Comparison of ENCODE assay signal across 1 cellular context in the genomic region with DNA sequence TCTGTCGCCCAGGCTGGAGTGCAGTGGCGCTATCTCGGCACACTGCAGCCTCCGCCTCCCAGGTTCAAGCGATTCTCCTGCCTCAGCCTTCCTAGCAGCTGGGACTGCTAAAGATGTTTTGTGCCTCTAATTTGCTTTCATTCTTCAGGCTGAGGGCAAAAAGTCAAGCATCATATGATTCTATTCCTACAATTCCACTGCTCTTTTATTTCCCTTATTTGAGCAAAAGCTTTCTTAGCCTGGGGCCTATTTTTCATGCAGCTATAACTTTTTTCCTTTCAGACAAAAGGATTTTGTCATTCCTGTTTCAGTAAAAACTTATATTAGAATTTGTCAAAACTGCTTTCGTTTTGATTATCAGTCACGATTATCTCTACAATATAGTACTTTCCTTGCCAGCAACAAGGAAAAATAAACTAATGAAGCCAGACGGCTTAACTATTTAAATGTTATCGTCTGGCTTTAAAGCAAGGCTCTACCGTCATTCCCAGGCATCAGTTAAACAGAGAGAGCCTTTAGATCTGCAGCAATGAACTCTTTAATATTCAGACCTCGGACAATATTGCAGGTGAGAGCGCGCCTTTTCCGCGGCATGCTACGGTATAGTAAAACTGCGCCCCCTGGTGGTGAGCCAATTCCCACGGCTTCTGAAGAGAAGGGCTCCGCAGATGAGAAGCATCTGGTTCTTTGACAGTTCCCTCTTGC.
TF ChIP-seq lines count a peak whose summit lies in the region.

No MANE protein-coding gene starts in this region.

TF ChIP-seq in GM23338, 12 proteins besides CTCF, POLR2A, EP300 and RAD21 (continued from another document):
- TF ChIP-seq, protein P1, sequence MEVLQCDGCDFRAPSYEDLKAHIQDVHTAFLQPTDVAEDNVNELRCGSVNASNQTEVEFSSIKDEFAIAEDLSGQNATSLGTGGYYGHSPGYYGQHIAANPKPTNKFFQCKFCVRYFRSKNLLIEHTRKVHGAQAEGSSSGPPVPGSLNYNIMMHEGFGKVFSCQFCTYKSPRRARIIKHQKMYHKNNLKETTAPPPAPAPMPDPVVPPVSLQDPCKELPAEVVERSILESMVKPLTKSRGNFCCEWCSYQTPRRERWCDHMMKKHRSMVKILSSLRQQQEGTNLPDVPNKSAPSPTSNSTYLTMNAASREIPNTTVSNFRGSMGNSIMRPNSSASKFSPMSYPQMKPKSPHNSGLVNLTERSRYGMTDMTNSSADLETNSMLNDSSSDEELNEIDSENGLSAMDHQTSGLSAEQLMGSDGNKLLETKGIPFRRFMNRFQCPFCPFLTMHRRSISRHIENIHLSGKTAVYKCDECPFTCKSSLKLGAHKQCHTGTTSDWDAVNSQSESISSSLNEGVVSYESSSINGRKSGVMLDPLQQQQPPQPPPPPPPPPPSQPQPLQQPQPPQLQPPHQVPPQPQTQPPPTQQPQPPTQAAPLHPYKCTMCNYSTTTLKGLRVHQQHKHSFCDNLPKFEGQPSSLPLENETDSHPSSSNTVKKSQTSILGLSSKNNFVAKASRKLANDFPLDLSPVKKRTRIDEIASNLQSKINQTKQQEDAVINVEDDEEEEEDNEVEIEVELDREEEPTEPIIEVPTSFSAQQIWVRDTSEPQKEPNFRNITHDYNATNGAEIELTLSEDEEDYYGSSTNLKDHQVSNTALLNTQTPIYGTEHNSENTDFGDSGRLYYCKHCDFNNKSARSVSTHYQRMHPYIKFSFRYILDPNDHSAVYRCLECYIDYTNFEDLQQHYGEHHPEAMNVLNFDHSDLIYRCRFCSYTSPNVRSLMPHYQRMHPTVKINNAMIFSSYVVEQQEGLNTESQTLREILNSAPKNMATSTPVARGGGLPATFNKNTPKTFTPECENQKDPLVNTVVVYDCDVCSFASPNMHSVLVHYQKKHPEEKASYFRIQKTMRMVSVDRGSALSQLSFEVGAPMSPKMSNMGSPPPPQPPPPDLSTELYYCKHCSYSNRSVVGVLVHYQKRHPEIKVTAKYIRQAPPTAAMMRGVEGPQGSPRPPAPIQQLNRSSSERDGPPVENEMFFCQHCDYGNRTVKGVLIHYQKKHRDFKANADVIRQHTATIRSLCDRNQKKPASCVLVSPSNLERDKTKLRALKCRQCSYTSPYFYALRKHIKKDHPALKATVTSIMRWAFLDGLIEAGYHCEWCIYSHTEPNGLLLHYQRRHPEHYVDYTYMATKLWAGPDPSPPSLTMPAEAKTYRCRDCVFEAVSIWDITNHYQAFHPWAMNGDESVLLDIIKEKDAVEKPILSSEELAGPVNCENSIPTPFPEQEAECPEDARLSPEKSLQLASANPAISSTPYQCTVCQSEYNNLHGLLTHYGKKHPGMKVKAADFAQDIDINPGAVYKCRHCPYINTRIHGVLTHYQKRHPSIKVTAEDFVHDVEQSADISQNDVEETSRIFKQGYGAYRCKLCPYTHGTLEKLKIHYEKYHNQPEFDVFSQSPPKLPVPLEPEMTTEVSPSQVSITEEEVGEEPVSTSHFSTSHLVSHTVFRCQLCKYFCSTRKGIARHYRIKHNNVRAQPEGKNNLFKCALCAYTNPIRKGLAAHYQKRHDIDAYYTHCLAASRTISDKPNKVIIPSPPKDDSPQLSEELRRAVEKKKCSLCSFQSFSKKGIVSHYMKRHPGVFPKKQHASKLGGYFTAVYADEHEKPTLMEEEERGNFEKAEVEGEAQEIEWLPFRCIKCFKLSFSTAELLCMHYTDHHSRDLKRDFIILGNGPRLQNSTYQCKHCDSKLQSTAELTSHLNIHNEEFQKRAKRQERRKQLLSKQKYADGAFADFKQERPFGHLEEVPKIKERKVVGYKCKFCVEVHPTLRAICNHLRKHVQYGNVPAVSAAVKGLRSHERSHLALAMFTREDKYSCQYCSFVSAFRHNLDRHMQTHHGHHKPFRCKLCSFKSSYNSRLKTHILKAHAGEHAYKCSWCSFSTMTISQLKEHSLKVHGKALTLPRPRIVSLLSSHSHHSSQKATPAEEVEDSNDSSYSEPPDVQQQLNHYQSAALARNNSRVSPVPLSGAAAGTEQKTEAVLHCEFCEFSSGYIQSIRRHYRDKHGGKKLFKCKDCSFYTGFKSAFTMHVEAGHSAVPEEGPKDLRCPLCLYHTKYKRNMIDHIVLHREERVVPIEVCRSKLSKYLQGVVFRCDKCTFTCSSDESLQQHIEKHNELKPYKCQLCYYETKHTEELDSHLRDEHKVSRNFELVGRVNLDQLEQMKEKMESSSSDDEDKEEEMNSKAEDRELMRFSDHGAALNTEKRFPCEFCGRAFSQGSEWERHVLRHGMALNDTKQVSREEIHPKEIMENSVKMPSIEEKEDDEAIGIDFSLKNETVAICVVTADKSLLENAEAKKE (CRISPR knock-in tag; IDR thresholded peaks at IDR 0.05) = no peak
